ENCODE assay signal across 20 cellular contexts in genomic region chr15:44623178-44623577, GRCh38. TPM values are rescaled to one million over a fixed set of nuclear protein-coding genes. Genes with fewer than 3 reads are reported as not detected.
A peak's percentile ranks its signal among the peaks of the same experiment; 100 is the strongest.
DNase-seq lines count a peak whose midpoint lies in the region; ATAC-seq lines count a peak whose summit lies in the region.
"Had no signal": no experiment of that assay in that cellular context is flagged by ENCODE, and none has a peak within 500 bp of the region (broad histone marks: within the 10 kb centered on the region; RNA-seq: fewer than 3 reads in every experiment).

No MANE protein-coding gene starts in this region.

- H3K27ac Mint-ChIP-seq in activated CD4-positive, alpha-beta T cell treated with anti-CD3 and anti-CD28 coated beads, Interleukin-2, amount 10 ng/mL, durations not matched to agents 24 days and 14 days, result peak overlapping the region; percentile 75
- no peak overlapping the region for H3K27ac Mint-ChIP-seq in activated naive CD8-positive, alpha-beta T cell treated with anti-CD3 and anti-CD28 coated beads, Interleukin-2, amount 50 U/mL, for 24 hours
- no peak overlapping the region for H3K27ac Mint-ChIP-seq in activated naive CD8-positive, alpha-beta T cell treated with anti-CD3 and anti-CD28 coated beads for 36 hours
- H3K27ac Mint-ChIP-seq in activated T-helper 17 cell treated with anti-CD3 and anti-CD28 coated beads, Interleukin-2, amount 50 U/mL, for 72 hours, result peak overlapping the region; percentile 32
- H3K27ac Mint-ChIP-seq in stimulated activated naive B cell treated with anti-CD40 and anti-IgM and Interleukin-4, amounts not matched to agents 10 μg/mL and 1 μg/mL and 100 μg/mL, for 72 hours, result peak overlapping the region; percentile 44

- no peak for DNase-seq in activated CD4-positive, alpha-beta T cell treated with anti-CD3 and anti-CD28 coated beads, Interleukin-2, amount 10 ng/mL, durations not matched to agents 24 days and 14 days
- no peak for DNase-seq in activated CD4-positive, alpha-beta T cell treated with anti-CD3 and anti-CD28 coated beads for 48 hours
- no peak for DNase-seq in activated naive CD8-positive, alpha-beta T cell treated with anti-CD3 and anti-CD28 coated beads, Interleukin-2, amount 50 U/mL, for 24 hours
- DNase-seq in activated naive CD8-positive, alpha-beta T cell treated with anti-CD3 and anti-CD28 coated beads for 36 hours, result no peak
- DNase-seq in stimulated activated naive B cell treated with anti-CD40 and anti-IgM and Interleukin-4, amounts not matched to agents 10 μg/mL and 1 μg/mL and 100 μg/mL, for 72 hours, result no peak
- no peak for DNase-seq in SHP77 (lab: John Stamatoyannopoulos, UW)
- DNase-seq: 8988T; BE2C; CD4-positive, alpha-beta memory T cell; DMS53; EL; GM23248; HCEC 1CT; NCI-H1092 treated with DMSO at 0.1 percent for 48 hours; NCI-H146; NCI-H2081 treated with DMSO at 0.1 percent for 48 hours had no signal

- ATAC-seq in activated naive CD8-positive, alpha-beta T cell treated with anti-CD3 and anti-CD28 coated beads, Interleukin-2, amount 50 U/mL, for 24 hours, result peak; percentile 75
- peak; percentile 61 for ATAC-seq in activated T-helper 17 cell treated with anti-CD3 and anti-CD28 coated beads, Interleukin-2, amount 50 U/mL, for 72 hours (replicated peaks)
- ATAC-seq in stimulated activated naive B cell treated with anti-CD40 and anti-IgM and Interleukin-4, amounts not matched to agents 10 μg/mL and 1 μg/mL and 100 μg/mL, for 72 hours (replicated peaks), result no peak
- no peak for ATAC-seq in HG02938 (IDR thresholded peaks at IDR 0.05; ENCODE audit: unreplicated experiment)
- ATAC-seq: GM12878, Panc1 had no signal

- intact Hi-C loops in activated CD4-positive, alpha-beta T cell treated with anti-CD3 and anti-CD28 coated beads, Interleukin-2, amount 10 ng/mL, durations not matched to agents 24 days and 14 days (cut with micrococcal nuclease), result no loop called here

- peaks cover 65% of the 10 kb centered on the region for H3K36me3 Mint-ChIP-seq in activated CD4-positive, alpha-beta T cell treated with anti-CD3 and anti-CD28 coated beads, Interleukin-2, amount 10 ng/mL, durations not matched to agents 24 days and 14 days (ENCODE audit: low read depth)
- H3K36me3 Mint-ChIP-seq in activated naive CD8-positive, alpha-beta T cell treated with anti-CD3 and anti-CD28 coated beads, Interleukin-2, amount 50 U/mL, for 24 hours (ENCODE audit: low read depth), result peaks cover 55% of the 10 kb centered on the region
- H3K36me3 Mint-ChIP-seq in activated naive CD8-positive, alpha-beta T cell treated with anti-CD3 and anti-CD28 coated beads for 36 hours, result peaks cover 28% of the 10 kb centered on the region
- peaks cover 98% of the 10 kb centered on the region for H3K36me3 Mint-ChIP-seq in activated T-helper 17 cell treated with anti-CD3 and anti-CD28 coated beads, Interleukin-2, amount 50 U/mL, for 72 hours (ENCODE audit: low read depth)
- peaks cover 33 to 58% of the 10 kb centered on the region in 2 donors for H3K36me3 Mint-ChIP-seq in stimulated activated naive B cell treated with anti-CD40 and anti-IgM and Interleukin-4, amounts not matched to agents 10 μg/mL and 1 μg/mL and 100 μg/mL, for 72 hours

- no peaks in the 10 kb centered on the region for H3K9me3 Mint-ChIP-seq in activated CD4-positive, alpha-beta T cell treated with anti-CD3 and anti-CD28 coated beads, Interleukin-2, amount 10 ng/mL, durations not matched to agents 24 days and 14 days
- no peaks in the 10 kb centered on the region for H3K9me3 Mint-ChIP-seq in activated naive CD8-positive, alpha-beta T cell treated with anti-CD3 and anti-CD28 coated beads, Interleukin-2, amount 50 U/mL, for 24 hours
- no peaks in the 10 kb centered on the region for H3K9me3 Mint-ChIP-seq in activated naive CD8-positive, alpha-beta T cell treated with anti-CD3 and anti-CD28 coated beads for 36 hours
- no peaks in the 10 kb centered on the region for H3K9me3 Mint-ChIP-seq in activated T-helper 17 cell treated with anti-CD3 and anti-CD28 coated beads, Interleukin-2, amount 50 U/mL, for 72 hours
- peaks cover 4 to 5% of the 10 kb centered on the region in 2 donors for H3K9me3 Mint-ChIP-seq in stimulated activated naive B cell treated with anti-CD40 and anti-IgM and Interleukin-4, amounts not matched to agents 10 μg/mL and 1 μg/mL and 100 μg/mL, for 72 hours
- H3K9me3 Mint-ChIP-seq: CD4-positive, alpha-beta memory T cell had no signal

- H3K27me3 Mint-ChIP-seq in activated CD4-positive, alpha-beta T cell treated with anti-CD3 and anti-CD28 coated beads, Interleukin-2, amount 10 ng/mL, durations not matched to agents 24 days and 14 days, result no peaks in the 10 kb centered on the region
- no peaks in the 10 kb centered on the region for H3K27me3 Mint-ChIP-seq in activated naive CD8-positive, alpha-beta T cell treated with anti-CD3 and anti-CD28 coated beads, Interleukin-2, amount 50 U/mL, for 24 hours
- H3K27me3 Mint-ChIP-seq in activated naive CD8-positive, alpha-beta T cell treated with anti-CD3 and anti-CD28 coated beads for 36 hours, result no peaks in the 10 kb centered on the region
- H3K27me3 Mint-ChIP-seq in activated T-helper 17 cell treated with anti-CD3 and anti-CD28 coated beads, Interleukin-2, amount 50 U/mL, for 72 hours, result no peaks in the 10 kb centered on the region
- H3K27me3 Mint-ChIP-seq in stimulated activated naive B cell treated with anti-CD40 and anti-IgM and Interleukin-4, amounts not matched to agents 10 μg/mL and 1 μg/mL and 100 μg/mL, for 72 hours, result no peaks in the 10 kb centered on the region
- H3K27me3 Mint-ChIP-seq: CD4-positive, alpha-beta memory T cell had no signal

- H3K4me3 Mint-ChIP-seq in activated CD4-positive, alpha-beta T cell treated with anti-CD3 and anti-CD28 coated beads, Interleukin-2, amount 10 ng/mL, durations not matched to agents 24 days and 14 days, result no peak overlapping the region
- H3K4me3 Mint-ChIP-seq in activated naive CD8-positive, alpha-beta T cell treated with anti-CD3 and anti-CD28 coated beads, Interleukin-2, amount 50 U/mL, for 24 hours, result no peak overlapping the region
- no peak overlapping the region for H3K4me3 Mint-ChIP-seq in activated naive CD8-positive, alpha-beta T cell treated with anti-CD3 and anti-CD28 coated beads for 36 hours
- H3K4me3 Mint-ChIP-seq in activated T-helper 17 cell treated with anti-CD3 and anti-CD28 coated beads, Interleukin-2, amount 50 U/mL, for 72 hours, result no peak overlapping the region
- H3K4me3 Mint-ChIP-seq in stimulated activated naive B cell treated with anti-CD40 and anti-IgM and Interleukin-4, amounts not matched to agents 10 μg/mL and 1 μg/mL and 100 μg/mL, for 72 hours, result no peak overlapping the region
- H3K4me3 Mint-ChIP-seq: CD4-positive, alpha-beta memory T cell had no signal

- peaks cover 12% of the 10 kb centered on the region for H3K4me1 Mint-ChIP-seq in activated CD4-positive, alpha-beta T cell treated with anti-CD3 and anti-CD28 coated beads, Interleukin-2, amount 10 ng/mL, durations not matched to agents 24 days and 14 days
- H3K4me1 Mint-ChIP-seq in activated naive CD8-positive, alpha-beta T cell treated with anti-CD3 and anti-CD28 coated beads, Interleukin-2, amount 50 U/mL, for 24 hours, result peaks cover 9% of the 10 kb centered on the region
- peaks cover 14% of the 10 kb centered on the region for H3K4me1 Mint-ChIP-seq in activated naive CD8-positive, alpha-beta T cell treated with anti-CD3 and anti-CD28 coated beads for 36 hours
- peaks cover 6% of the 10 kb centered on the region for H3K4me1 Mint-ChIP-seq in activated T-helper 17 cell treated with anti-CD3 and anti-CD28 coated beads, Interleukin-2, amount 50 U/mL, for 72 hours
- H3K4me1 Mint-ChIP-seq in stimulated activated naive B cell treated with anti-CD40 and anti-IgM and Interleukin-4, amounts not matched to agents 10 μg/mL and 1 μg/mL and 100 μg/mL, for 72 hours, result peaks cover 7 to 14% of the 10 kb centered on the region in 2 donors

RNA-seq across cellular contexts. Expression of gene SPG11, which starts 40.3 kb away (rescaled TPM):
- 67.2 and 68.0 TPM in 2 replicates for total RNA-seq in activated CD4-positive, alpha-beta T cell treated with anti-CD3 and anti-CD28 coated beads, Interleukin-2, amount 10 ng/mL, durations not matched to agents 24 days and 14 days
- 10 to 100 TPM; 47.6 to 51.5 TPM for total RNA-seq in activated naive CD8-positive, alpha-beta T cell treated with anti-CD3 and anti-CD28 coated beads for 36 hours
- total RNA-seq in activated T-helper 17 cell treated with anti-CD3 and anti-CD28 coated beads, Interleukin-2, amount 50 U/mL, for 72 hours, result 10 to 100 TPM; 55.7 to 98.4 TPM

Comparison
In these comparisons a context has a peak if more than half of its experiments do, and no peak if none do; other contexts are left out.
1. H3K27ac Mint-ChIP-seq: peak in activated CD4-positive, alpha-beta T cell treated with anti-CD3 and anti-CD28 coated beads, Interleukin-2, amount 10 ng/mL, durations not matched to agents 24 days and 14 days (single experiment), activated T-helper 17 cell treated with anti-CD3 and anti-CD28 coated beads, Interleukin-2, amount 50 U/mL, for 72 hours (single experiment) and stimulated activated naive B cell treated with anti-CD40 and anti-IgM and Interleukin-4, amounts not matched to agents 10 μg/mL and 1 μg/mL and 100 μg/mL, for 72 hours (single experiment); none in activated naive CD8-positive, alpha-beta T cell treated with anti-CD3 and anti-CD28 coated beads, Interleukin-2, amount 50 U/mL, for 24 hours (single experiment) and activated naive CD8-positive, alpha-beta T cell treated with anti-CD3 and anti-CD28 coated beads for 36 hours (single experiment).
2. ATAC-seq: peak in activated naive CD8-positive, alpha-beta T cell treated with anti-CD3 and anti-CD28 coated beads, Interleukin-2, amount 50 U/mL, for 24 hours (single experiment) and activated T-helper 17 cell treated with anti-CD3 and anti-CD28 coated beads, Interleukin-2, amount 50 U/mL, for 72 hours (single experiment); none in stimulated activated naive B cell treated with anti-CD40 and anti-IgM and Interleukin-4, amounts not matched to agents 10 μg/mL and 1 μg/mL and 100 μg/mL, for 72 hours (0 of 2) and HG02938 (single experiment).